ENCODE assay signal across 12 cellular contexts in genomic region chr11:86559311-86559945, GRCh38.
DNase-seq lines count a peak whose midpoint lies in the region; ATAC-seq and TF ChIP-seq lines count a peak whose summit lies in the region.
"Had no signal": no experiment of that assay in that cellular context is flagged by ENCODE, and none has a peak within 500 bp of the region (broad histone marks: within the 10 kb centered on the region; RNA-seq: fewer than 3 reads in every experiment).

No MANE protein-coding gene starts in this region.

- H3K4me3 Mint-ChIP-seq in brain = no peak overlapping the region
- H3K4me3 Mint-ChIP-seq in effector memory CD8-positive, alpha-beta T cell = no peak overlapping the region
- H3K4me3 Mint-ChIP-seq: CD4-positive, alpha-beta T cell; stimulated activated naive CD8-positive, alpha-beta T cell treated with anti-CD3 and anti-CD28 coated beads, Interleukin-15, amount 100 ng/mL, for 72 hours had no signal

- ATAC-seq in activated CD4-positive, CD25-positive, alpha-beta regulatory T cell treated with anti-CD3 and anti-CD28 coated beads, Interleukin-2, amount 50 U/mL, for 24 hours = no peak
- no peak for ATAC-seq in effector memory CD8-positive, alpha-beta T cell (replicated peaks)
- ATAC-seq: stimulated activated naive CD8-positive, alpha-beta T cell treated with anti-CD3 and anti-CD28 coated beads, Interleukin-15, amount 100 ng/mL, for 72 hours had no signal

- intact Hi-C loops in sigmoid colon (cut with DNase I) = no loop called here

- TF ChIP-seq CTCF in brain (conservative IDR thresholded peaks at IDR 0.05) (no peak), right atrium auricular region (IDR thresholded peaks at IDR 0.05) (no peak), sigmoid colon (IDR thresholded peaks at IDR 0.05) (no peak), tibial nerve (IDR thresholded peaks at IDR 0.05) (no peak)

- H3K36me3 ChIP-seq in right atrium auricular region (no peaks in the 10 kb centered on the region), sigmoid colon (peaks cover 0 to 3% (median 0%) of the 10 kb centered on the region in 4 donors), tibial nerve (peaks cover 0 to 23% (median 0%) of the 10 kb centered on the region in 3 donors)

- peak overlapping the region in 3 of 5 experiments; percentile 10 to 60 (median 38) for H3K27ac Mint-ChIP-seq in brain
- H3K27ac Mint-ChIP-seq in effector memory CD8-positive, alpha-beta T cell = no peak overlapping the region
- H3K27ac Mint-ChIP-seq: CD4-positive, alpha-beta T cell had no signal

- peaks cover 0 to 28% of the 10 kb centered on the region in 2 donors for H3K4me1 ChIP-seq in right atrium auricular region
- H3K4me1 ChIP-seq in sigmoid colon = peaks cover 0 to 11% (median 8%) of the 10 kb centered on the region in 4 donors
- H3K4me1 ChIP-seq in tibial nerve = peaks cover 0 to 22% (median 0%) of the 10 kb centered on the region in 4 donors

- no peaks in the 10 kb centered on the region for H3K27me3 Mint-ChIP-seq in brain
- H3K27me3 Mint-ChIP-seq in effector memory CD8-positive, alpha-beta T cell = peaks cover 0 to under 1% of the 10 kb centered on the region in 2 donors
- H3K27me3 Mint-ChIP-seq: CD4-positive, alpha-beta T cell had no signal

- WGBS in sigmoid colon, 2 donors = 71 to 80% methylated on average over 7 of the region's 7 CpGs
- 66 to 80% methylated on average over 7 of the region's 7 CpGs for WGBS in tibial nerve, 2 donors

- peak; percentile 84 for DNase-seq in EL
- DNase-seq in right atrium auricular region (ENCODE audit: low spot score) = no peak
- DNase-seq in sigmoid colon = peak; percentile 69
- no peak for DNase-seq in tibial nerve (ENCODE audit: low spot score in 2 of 2)
- DNase-seq in effector memory CD8-positive, alpha-beta T cell = no peak
- no peak for DNase-seq in D341Med (ENCODE audit: low spot score)
- DNase-seq: CD4-positive, alpha-beta T cell; cortex of kidney; NCI-H526 treated with DMSO at 0.1 percent for 48 hours; stimulated activated naive CD8-positive, alpha-beta T cell treated with anti-CD3 and anti-CD28 coated beads, Interleukin-15, amount 100 ng/mL, for 72 hours had no signal

- H3K4me1 Mint-ChIP-seq in brain = peaks cover 6% of the 10 kb centered on the region
- H3K4me1 Mint-ChIP-seq in effector memory CD8-positive, alpha-beta T cell (ENCODE audit: low read depth in 2 of 2) = no peaks in the 10 kb centered on the region
- H3K4me1 Mint-ChIP-seq: stimulated activated naive CD8-positive, alpha-beta T cell treated with anti-CD3 and anti-CD28 coated beads, Interleukin-15, amount 100 ng/mL, for 72 hours had no signal

- no peaks in the 10 kb centered on the region for H3K27me3 ChIP-seq in right atrium auricular region
- no peaks in the 10 kb centered on the region for H3K27me3 ChIP-seq in sigmoid colon
- no peaks in the 10 kb centered on the region for H3K27me3 ChIP-seq in tibial nerve

- TF ChIP-seq EP300 in sigmoid colon (IDR thresholded peaks at IDR 0.05) (no peak), tibial nerve (IDR thresholded peaks at IDR 0.05) (peak in 1 of 2 donors; percentile 19)

- no peak overlapping the region for H3K4me3 ChIP-seq in right atrium auricular region
- H3K4me3 ChIP-seq in sigmoid colon = no peak overlapping the region
- no peak overlapping the region for H3K4me3 ChIP-seq in tibial nerve

- no peaks in the 10 kb centered on the region for H3K36me3 Mint-ChIP-seq in brain
- no peaks in the 10 kb centered on the region for H3K36me3 Mint-ChIP-seq in effector memory CD8-positive, alpha-beta T cell (ENCODE audit: insufficient read depth)

- TF ChIP-seq POLR2A in sigmoid colon (IDR thresholded peaks at IDR 0.05) (no peak), tibial nerve (IDR thresholded peaks at IDR 0.05) (no peak)

- no peaks in the 10 kb centered on the region for H3K9me3 ChIP-seq in right atrium auricular region
- H3K9me3 ChIP-seq in sigmoid colon = no peaks in the 10 kb centered on the region
- H3K9me3 ChIP-seq in tibial nerve = no peaks in the 10 kb centered on the region

- peaks cover 2 to 24% (median 13%) of the 10 kb centered on the region in 5 experiments for H3K9me3 Mint-ChIP-seq in brain
- H3K9me3 Mint-ChIP-seq in effector memory CD8-positive, alpha-beta T cell = peaks cover 0 to 1% of the 10 kb centered on the region in 2 donors
- H3K9me3 Mint-ChIP-seq: CD4-positive, alpha-beta T cell had no signal

- H3K27ac ChIP-seq in right atrium auricular region = peak overlapping the region; percentile 65 to 70
- H3K27ac ChIP-seq in sigmoid colon = peak overlapping the region in 3 of 4 donors; percentile 17 to 68 (median 61)
- H3K27ac ChIP-seq in tibial nerve = peak overlapping the region in 2 of 4 donors; percentile 60 to 63

Comparison
In these comparisons a context has a peak if more than half of its experiments do, and no peak if none do; other contexts are left out.
1. DNase-seq: peak in EL (single experiment) and sigmoid colon (single experiment); none in right atrium auricular region (single experiment), tibial nerve (0 of 2), effector memory CD8-positive, alpha-beta T cell (0 of 3) and D341Med (single experiment).
2. H3K27ac Mint-ChIP-seq: peak in brain (3 of 5); none in effector memory CD8-positive, alpha-beta T cell (0 of 2).